ENCODE assay signal across 1 cellular context in the genomic region with DNA sequence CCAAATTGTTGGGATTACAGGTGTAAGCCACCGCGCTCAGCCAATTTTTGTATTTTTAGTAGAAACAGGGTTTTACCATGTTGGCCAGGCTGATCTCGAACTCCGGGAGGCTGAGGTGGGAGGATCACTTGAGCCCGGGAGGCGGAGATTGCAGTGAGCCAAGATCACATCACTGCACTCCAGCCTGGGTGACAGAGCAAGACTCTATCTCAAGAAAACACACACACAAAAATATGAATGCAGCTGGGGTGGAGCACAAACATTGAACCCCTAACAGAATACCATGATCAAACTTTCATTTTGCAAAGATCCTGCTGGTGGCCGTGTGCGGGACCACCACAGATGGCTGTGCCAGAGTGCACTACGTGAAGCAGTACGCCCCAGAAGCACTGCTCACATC. TPM values are rescaled to one million over a fixed set of nuclear protein-coding genes. Genes with fewer than 3 reads are reported as not detected.
"Had no signal": no experiment of that assay in that cellular context is flagged by ENCODE, and none has a peak within 500 bp of the region (broad histone marks: within the 10 kb centered on the region; RNA-seq: fewer than 3 reads in every experiment).

No MANE protein-coding gene starts in this region.

RNA-seq across cellular contexts. Expression of a gene that starts 7.3 kb away (rescaled TPM):
- polyA plus RNA-seq: immature natural killer cell had no signal

RNA-seq across cellular contexts. Expression of a gene that starts 32.8 kb away (rescaled TPM):
- polyA plus RNA-seq: immature natural killer cell had no signal
